In the genomic region with DNA sequence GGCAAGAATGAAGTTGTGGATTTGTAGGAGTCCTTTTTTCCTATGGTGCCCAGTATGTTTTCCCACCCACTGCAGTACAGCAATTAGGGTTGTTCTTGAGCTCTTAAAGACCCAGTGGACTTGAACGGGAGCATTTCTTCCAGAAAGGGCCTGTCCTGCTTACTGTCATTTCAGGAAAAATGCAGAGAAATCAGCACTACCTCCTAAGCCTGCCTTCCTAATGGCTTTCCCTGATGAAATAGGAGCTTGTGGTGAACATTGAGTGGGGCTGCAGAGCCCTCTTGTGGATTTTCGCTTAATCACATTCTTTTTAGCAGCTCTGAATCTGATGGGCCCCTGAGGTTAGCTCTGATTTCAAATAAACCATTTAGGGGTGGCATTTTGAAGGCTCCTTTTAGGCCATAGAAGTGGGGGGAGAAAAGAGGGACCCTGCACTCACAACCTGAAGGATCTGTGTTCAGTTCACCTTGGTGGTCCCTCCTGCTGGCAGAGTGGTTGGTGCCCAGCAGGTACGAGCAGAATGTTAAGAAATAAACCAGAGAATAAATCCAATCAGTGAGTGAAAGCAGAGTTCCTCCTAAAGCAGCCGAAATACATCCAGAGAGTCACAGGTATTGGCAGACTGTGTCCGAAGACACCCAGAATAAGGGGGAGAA, we compare ENCODE assay signal across 8 cellular contexts.
A peak's percentile ranks its signal among the peaks of the same experiment; 100 is the strongest.
DNase-seq lines count a peak whose midpoint lies in the region; ATAC-seq, FAIRE-seq and TF ChIP-seq lines count a peak whose summit lies in the region.

No MANE protein-coding gene starts in this region.

- CTCF ChIA-PET in activated CD4-positive, alpha-beta memory T cell treated with anti-CD3 and anti-CD28 coated beads for 36 hours (lab: Charles Lee) = interaction anchor here (0.6 to 2.5 kb wide), 97 partner anchors 9 to 1180 kb away, joined by 3 to 77 read pairs (median 5); partner anchors contain the start of gene KLF9

- H3K27me3 Mint-ChIP-seq in activated CD4-positive, alpha-beta memory T cell treated with anti-CD3 and anti-CD28 coated beads for 36 hours = no peaks in the 10 kb centered on the region
- H3K27me3 Mint-ChIP-seq in mesothelial cell of epicardium (ENCODE audit: low read depth) = no peaks in the 10 kb centered on the region

- TF ChIP-seq CTCF in C4-2B (conservative IDR thresholded peaks at IDR 0.05) = peak; percentile 90
- no peak for TF ChIP-seq CTCF in mesothelial cell of epicardium (IDR thresholded peaks at IDR 0.05; ENCODE audit: unreplicated experiment)

- ATAC-seq in GM19023 (IDR thresholded peaks at IDR 0.05; ENCODE audit: unreplicated experiment) (peak; percentile 68), HG03354 (IDR thresholded peaks at IDR 0.05; ENCODE audit: poor library complexity, severe bottlenecking, unreplicated experiment) (peak; percentile 80)

- peak; percentile 84 for FAIRE-seq in endometrium (lab: Jason Lieb, UNC)

- H3K4me3 Mint-ChIP-seq in activated CD4-positive, alpha-beta memory T cell treated with anti-CD3 and anti-CD28 coated beads for 36 hours = no peak overlapping the region
- H3K4me3 Mint-ChIP-seq in mesothelial cell of epicardium = no peak overlapping the region

- POLR2A ChIA-PET in activated CD4-positive, alpha-beta memory T cell treated with anti-CD3 and anti-CD28 coated beads for 36 hours (lab: Charles Lee) = interaction anchor here (0.6 to 1.4 kb wide), 3 partner anchors 182 to 262 kb away, joined by 3 to 10 read pairs (median 3); no protein-coding TSS in a partner anchor

- intact Hi-C loops in activated CD4-positive, alpha-beta memory T cell treated with anti-CD3 and anti-CD28 coated beads for 36 hours (cut with micrococcal nuclease) = loop anchor here (1.0 to 10.0 kb wide), 9 partner anchors 39 to 630 kb away; partner anchors contain the start of gene SMC5

- no peak overlapping the region for H3K27ac Mint-ChIP-seq in activated CD4-positive, alpha-beta memory T cell treated with anti-CD3 and anti-CD28 coated beads for 36 hours
- H3K27ac Mint-ChIP-seq in mesothelial cell of epicardium = peak overlapping the region; percentile 75

- H3K4me1 Mint-ChIP-seq in activated CD4-positive, alpha-beta memory T cell treated with anti-CD3 and anti-CD28 coated beads for 36 hours (ENCODE audit: low read depth) = no peaks in the 10 kb centered on the region
- H3K4me1 Mint-ChIP-seq in mesothelial cell of epicardium = peaks cover 24% of the 10 kb centered on the region

- peak overlapping the region; percentile 46; the same call in 1 of the 2 replicates for H3K27ac ChIP-seq in C4-2B

- no peaks in the 10 kb centered on the region for H3K36me3 Mint-ChIP-seq in activated CD4-positive, alpha-beta memory T cell treated with anti-CD3 and anti-CD28 coated beads for 36 hours
- H3K36me3 Mint-ChIP-seq in mesothelial cell of epicardium = no peaks in the 10 kb centered on the region

- H3K9me3 Mint-ChIP-seq in activated CD4-positive, alpha-beta memory T cell treated with anti-CD3 and anti-CD28 coated beads for 36 hours = no peaks in the 10 kb centered on the region
- no peaks in the 10 kb centered on the region for H3K9me3 Mint-ChIP-seq in mesothelial cell of epicardium

- peak; percentile 76 for DNase-seq in NCI-H460 (ENCODE audit: extremely low read depth, low read depth)
- DNase-seq in activated CD4-positive, alpha-beta memory T cell treated with anti-CD3 and anti-CD28 coated beads for 36 hours = peak; percentile 55
- DNase-seq in mesothelial cell of epicardium (ENCODE audit: low spot score in 2 of 2, unreplicated experiment in 2 of 2) = peak in 1 of 2 experiments; percentile 55
- DNase-seq in stimulated activated CD8-positive, alpha-beta memory T cell treated with anti-CD3 and anti-CD28 coated beads, Interleukin-4, amount 100 ng/mL, for 48 hours = peak; percentile 53
